8 cellular contexts compared by ENCODE assay signal in the genomic region with DNA sequence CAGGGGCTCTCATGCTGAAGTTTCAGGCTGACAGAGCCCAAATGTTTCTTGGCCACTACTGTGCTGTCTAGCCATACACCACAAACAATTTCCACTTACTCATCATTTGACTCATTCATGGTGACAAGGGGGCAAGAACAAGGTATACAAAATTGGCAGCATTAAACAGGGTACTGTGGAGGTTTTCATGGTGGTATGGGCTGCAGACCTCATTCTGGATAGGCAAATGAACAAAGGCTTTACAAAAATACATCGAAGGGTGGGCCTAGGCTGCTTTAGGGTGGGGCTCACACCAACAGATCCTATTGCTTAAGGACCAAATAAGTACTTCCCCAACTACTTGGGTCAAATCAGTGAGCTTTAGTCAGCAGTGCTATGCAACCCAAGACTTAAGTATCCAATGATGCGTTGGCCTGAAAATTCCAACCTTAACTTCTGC. TPM values are rescaled to one million over a fixed set of nuclear protein-coding genes. Genes with fewer than 3 reads are reported as not detected.
DNase-seq lines count a peak whose midpoint lies in the region; ATAC-seq, FAIRE-seq and TF ChIP-seq lines count a peak whose summit lies in the region.

No MANE protein-coding gene starts in this region.

- SMC1A ChIA-PET in GM12878 (lab: Charles Lee; ENCODE audit: uncharacterized antibody, unreplicated experiment): interaction anchor here (0.9 to 1.9 kb wide), 4 partner anchors 10 to 179 kb away, joined by 3 to 4 read pairs (median 4); no protein-coding TSS in a partner anchor

- FAIRE-seq in GM12878 (lab: Jason Lieb, UNC): no peak

- peaks cover 4% of the 10 kb centered on the region for H3K4me1 ChIP-seq in GM12878 (ENCODE audit: control insufficient read depth, insufficient read depth, low read length)
- peaks cover 12 to 84% (median 33%) of the 10 kb centered on the region in 3 donors for H3K4me1 ChIP-seq in gastroesophageal sphincter

- ATAC-seq in GM19452 (IDR thresholded peaks at IDR 0.05; ENCODE audit: unreplicated experiment) (peak; percentile 83), HG03571 (IDR thresholded peaks at IDR 0.05; ENCODE audit: unreplicated experiment) (peak; percentile 75), GM12878 (peak; percentile 92), gastroesophageal sphincter (no peak)

- no peak overlapping the region for H3K9ac ChIP-seq in GM12878 (ENCODE audit: control insufficient read depth, insufficient read depth, low read length)

- TF ChIP-seq CTCF in GM12878 (IDR thresholded peaks at IDR 0.05 in 2 of 3, conservative IDR thresholded peaks at IDR 0.05 in 1 of 3; ENCODE audit: control insufficient read depth in 2 of 3, extremely low read depth in 1 of 3, insufficient read depth in 1 of 3, low read depth in 3 of 3, low read length in 3 of 3): no peak
- no peak for TF ChIP-seq CTCF in gastroesophageal sphincter (IDR thresholded peaks at IDR 0.05)

- H2AFZ ChIP-seq in GM12878 (ENCODE audit: control insufficient read depth, low read depth, low read length): no peak overlapping the region

- H3K79me2 ChIP-seq in GM12878 (ENCODE audit: control insufficient read depth, insufficient read depth, low read length): peaks cover 24% of the 10 kb centered on the region

- peaks cover 2 to 30% of the 10 kb centered on the region in 2 experiments for H3K36me3 ChIP-seq in GM12878 (ENCODE audit: control insufficient read depth in 2 of 2, insufficient read depth in 2 of 2, low read length in 1 of 2)
- peaks cover 0 to 25% of the 10 kb centered on the region in 2 donors for H3K36me3 ChIP-seq in gastroesophageal sphincter

- TF ChIP-seq POLR2A in GM12878 (IDR thresholded peaks at IDR 0.05; ENCODE audit: low read depth, low read length) (no peak), gastroesophageal sphincter (IDR thresholded peaks at IDR 0.05) (no peak)

- H3K27me3 ChIP-seq in GM12878 (replicated peaks in 1 of 2; ENCODE audit: control insufficient read depth in 2 of 2, insufficient read depth in 2 of 2, low read length in 1 of 2) (no peaks in the 10 kb centered on the region), gastroesophageal sphincter (no peaks in the 10 kb centered on the region)

- no peak overlapping the region for H3K27ac ChIP-seq in GM12878 (ENCODE audit: control insufficient read depth, insufficient read depth)
- H3K27ac ChIP-seq in gastroesophageal sphincter: no peak overlapping the region

- intact Hi-C loops in GM12878 (cut with micrococcal nuclease; ENCODE audit: unreplicated experiment): no loop called here

- peaks cover 6% of the 10 kb centered on the region; the same call in 1 of the 2 replicates for H4K20me1 ChIP-seq in GM12878 (ENCODE audit: control insufficient read depth, insufficient read depth)

- no peak overlapping the region for H3K4me3 ChIP-seq in GM12878
- no peak overlapping the region for H3K4me3 ChIP-seq in gastroesophageal sphincter

- in situ Hi-C loops in GM12878 (cut with MboI): loop anchor here (10.0 kb wide), 1 partner anchor 48 kb away; no protein-coding TSS in a partner anchor

- CTCF ChIA-PET in GM12878 (lab: Yijun Ruan, JAX): interaction anchor here (0.9 to 3.1 kb wide), 4 partner anchors 17 to 69 kb away, joined by 3 to 13 read pairs (median 3); no protein-coding TSS in a partner anchor

- no peak overlapping the region for H3K4me2 ChIP-seq in GM12878 (ENCODE audit: control insufficient read depth, insufficient read depth)

- TF ChIP-seq RAD21 in GM12878 (IDR thresholded peaks at IDR 0.05; ENCODE audit: insufficient read depth, low read depth, low read length): no peak

- TF ChIP-seq EP300 in GM12878 (IDR thresholded peaks at IDR 0.05; ENCODE audit: borderline replicate concordance in 1 of 2, control insufficient read depth in 1 of 2, low read depth in 2 of 2, low read length in 2 of 2): no peak
- no peak for TF ChIP-seq EP300 in gastroesophageal sphincter (IDR thresholded peaks at IDR 0.05)

- DNase-seq in AG20443 (ENCODE audit: low spot score) (peak; percentile 60), GM12878 (ENCODE audit: low read depth, low spot score) (peak; percentile 40), NCI-H446 (lab: John Stamatoyannopoulos, UW) (no peak), HuH-7 (ENCODE audit: low spot score) (no peak)
- DNase-seq in stimulated activated CD4-positive, alpha-beta T cell treated with anti-CD3 and anti-CD28 coated beads, Interleukin-4, amount 100 ng/mL, for 24 hours: peak; percentile 54

- H3K9me3 ChIP-seq in GM12878 (replicated peaks; ENCODE audit: control insufficient read depth, insufficient read depth, low read length) (no peaks in the 10 kb centered on the region; the same call in 2 of the 3 replicates), gastroesophageal sphincter (no peaks in the 10 kb centered on the region)

- WGBS in GM12878 (ENCODE audit: insufficient coverage, insufficient replicate concordance, low lambda C conversion rate, missing lambda C conversion rate): 71% methylated on average over 2 of the region's 2 CpGs
- WGBS in gastroesophageal sphincter (ENCODE audit: low coverage in 1 of 2), 2 donors: 57 to 93% methylated on average over 1 to 2 of the region's 2 CpGs

- no TSS peak for BruUV-seq in GM12878 (replicated peaks; lab: Mats Ljungman, UMichigan)

- RAD21 ChIA-PET in GM12878 (lab: Charles Lee; ENCODE audit: unreplicated experiment): interaction anchor here (1.3 to 1.5 kb wide), 2 partner anchors 47 to 66 kb away, joined by 3 to 6 read pairs; no protein-coding TSS in a partner anchor

- POLR2A ChIA-PET in GM12878 (lab: Charles Lee): interaction anchor here (0.5 kb wide), 1 partner anchor 9 kb away, joined by 5 read pairs; no protein-coding TSS in a partner anchor

TF ChIP-seq in GM12878, 131 proteins besides CTCF, POLR2A, EP300 and RAD21 (continues in another document):
- no peak for TF ChIP-seq SUPT20H (IDR thresholded peaks at IDR 0.05; ENCODE audit: borderline replicate concordance, control insufficient read depth, low read depth, low read length)
- TF ChIP-seq CREB1 (IDR thresholded peaks at IDR 0.05; ENCODE audit: low read depth): no peak
- TF ChIP-seq NFIC (IDR thresholded peaks at IDR 0.05; ENCODE audit: low read depth, low read length): no peak
- TF ChIP-seq, protein P1, sequence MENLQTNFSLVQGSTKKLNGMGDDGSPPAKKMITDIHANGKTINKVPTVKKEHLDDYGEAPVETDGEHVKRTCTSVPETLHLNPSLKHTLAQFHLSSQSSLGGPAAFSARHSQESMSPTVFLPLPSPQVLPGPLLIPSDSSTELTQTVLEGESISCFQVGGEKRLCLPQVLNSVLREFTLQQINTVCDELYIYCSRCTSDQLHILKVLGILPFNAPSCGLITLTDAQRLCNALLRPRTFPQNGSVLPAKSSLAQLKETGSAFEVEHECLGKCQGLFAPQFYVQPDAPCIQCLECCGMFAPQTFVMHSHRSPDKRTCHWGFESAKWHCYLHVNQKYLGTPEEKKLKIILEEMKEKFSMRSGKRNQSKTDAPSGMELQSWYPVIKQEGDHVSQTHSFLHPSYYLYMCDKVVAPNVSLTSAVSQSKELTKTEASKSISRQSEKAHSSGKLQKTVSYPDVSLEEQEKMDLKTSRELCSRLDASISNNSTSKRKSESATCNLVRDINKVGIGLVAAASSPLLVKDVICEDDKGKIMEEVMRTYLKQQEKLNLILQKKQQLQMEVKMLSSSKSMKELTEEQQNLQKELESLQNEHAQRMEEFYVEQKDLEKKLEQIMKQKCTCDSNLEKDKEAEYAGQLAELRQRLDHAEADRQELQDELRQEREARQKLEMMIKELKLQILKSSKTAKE (IDR thresholded peaks at IDR 0.05; ENCODE audit: low read depth, poor library complexity, severe bottlenecking): peak; percentile 82
- no peak for TF ChIP-seq STAT3 (IDR thresholded peaks at IDR 0.05; ENCODE audit: low read depth, low read length)
- TF ChIP-seq SRF (IDR thresholded peaks at IDR 0.05; ENCODE audit: low read depth in 2 of 2, low read length in 2 of 2): no peak
- TF ChIP-seq LARP7 (IDR thresholded peaks at IDR 0.05): no peak
- no peak for TF ChIP-seq SMAD1 (IDR thresholded peaks at IDR 0.05; ENCODE audit: low read depth, partially characterized antibody)
- TF ChIP-seq ATF7 (IDR thresholded peaks at IDR 0.05; ENCODE audit: low read depth): 0 out of 2 replicates have a peak, but pooled peaks have one; percentile 11
- TF ChIP-seq SREBF1 (IDR thresholded peaks at IDR 0.05; ENCODE audit: low read length): no peak
- TF ChIP-seq BACH1 (IDR thresholded peaks at IDR 0.05; ENCODE audit: borderline replicate concordance): no peak
- TF ChIP-seq TBL1XR1 (IDR thresholded peaks at IDR 0.05; ENCODE audit: low read depth, low read length): no peak
- TF ChIP-seq, protein P2, sequence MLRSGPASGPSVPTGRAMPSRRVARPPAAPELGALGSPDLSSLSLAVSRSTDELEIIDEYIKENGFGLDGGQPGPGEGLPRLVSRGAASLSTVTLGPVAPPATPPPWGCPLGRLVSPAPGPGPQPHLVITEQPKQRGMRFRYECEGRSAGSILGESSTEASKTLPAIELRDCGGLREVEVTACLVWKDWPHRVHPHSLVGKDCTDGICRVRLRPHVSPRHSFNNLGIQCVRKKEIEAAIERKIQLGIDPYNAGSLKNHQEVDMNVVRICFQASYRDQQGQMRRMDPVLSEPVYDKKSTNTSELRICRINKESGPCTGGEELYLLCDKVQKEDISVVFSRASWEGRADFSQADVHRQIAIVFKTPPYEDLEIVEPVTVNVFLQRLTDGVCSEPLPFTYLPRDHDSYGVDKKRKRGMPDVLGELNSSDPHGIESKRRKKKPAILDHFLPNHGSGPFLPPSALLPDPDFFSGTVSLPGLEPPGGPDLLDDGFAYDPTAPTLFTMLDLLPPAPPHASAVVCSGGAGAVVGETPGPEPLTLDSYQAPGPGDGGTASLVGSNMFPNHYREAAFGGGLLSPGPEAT (IDR thresholded peaks at IDR 0.05; ENCODE audit: low read depth): peak; percentile 19; the same call in 1 of the 2 replicates

RNA-seq across cellular contexts. Expression of a gene that starts 53.0 kb away (rescaled TPM):
- 72.5 and 73.2 TPM in 2 replicates for total RNA-seq in GM12878 (2013; cell fraction: nucleolus; rRNA removed)
- total RNA-seq in GM12878 (2014; rRNA removed): 17.9 and 19.9 TPM in 2 replicates
- 28.6 and 29.5 TPM in 2 replicates for total RNA-seq in GM12878 (2014; rRNA removed; fragmentation: Illumina TruSeq; extraction: Trizol)
- 26.7 and 30.6 TPM in 2 replicates for total RNA-seq in GM12878 (2021)
- 26.4 TPM for polyA plus RNA-seq in GM12878 (2011; ENCODE audit: low read depth)
- 32.6 and 46.6 TPM in 2 replicates for polyA plus RNA-seq in GM12878 (2011; rRNA removed)
- polyA plus RNA-seq in GM12878 (2011; cell fraction: cytosol; rRNA removed): 11.7 and 14.2 TPM in 2 replicates
- polyA plus RNA-seq in GM12878 (2011; cell fraction: nucleus; rRNA removed): 18.0 and 18.2 TPM in 2 replicates
- 15.9 and 21.5 TPM in 2 replicates for polyA plus RNA-seq in GM12878 (2012)
- 28.0 and 31.6 TPM in 2 replicates for polyA plus RNA-seq in GM12878 (2014; fragmentation: Illumina TruSeq; extraction: Trizol)
- polyA plus RNA-seq in GM12878 (2014; fragmentation: Nextera tagmentation; extraction: Ambion mirVana): 1 to 10 TPM; 2.5 to 3.2 TPM
- 11.1 and 12.6 TPM in 2 replicates for polyA plus RNA-seq in GM12878 (2014; rRNA removed)
- polyA plus RNA-seq in GM12878 (2016; fragmentation: Nextera tagmentation; extraction: Ambion mirVana): 10 to 100 TPM in 1 of 2 experiments, 1 to 10 TPM in 1; 4.7 to 14.3 TPM
- 27.6 and 28.2 TPM in 2 replicates for polyA minus RNA-seq in GM12878 (2011; rRNA and poly(A)+ RNA removed)
- polyA minus RNA-seq in GM12878 (2011; cell fraction: cytosol; rRNA and poly(A)+ RNA removed): 14.1 and 20.3 TPM in 2 replicates
- 14.9 and 23.7 TPM in 2 replicates for polyA minus RNA-seq in GM12878 (2011; cell fraction: nucleus; rRNA and poly(A)+ RNA removed)
- total RNA-seq in gastroesophageal sphincter: 10 to 100 TPM; 25.1 to 44.8 (median 34.1) TPM

Comparison
In these comparisons a context has a peak if more than half of its experiments do, and no peak if none do; other contexts are left out.
1. DNase-seq: peak in AG20443 (single experiment), GM12878 (single experiment) and stimulated activated CD4-positive, alpha-beta T cell treated with anti-CD3 and anti-CD28 coated beads, Interleukin-4, amount 100 ng/mL, for 24 hours (single experiment); none in NCI-H446 (0 of 2) and HuH-7 (single experiment).